ENCODE assay signal across 27 cellular contexts in genomic region chr2:51534176-51534575, GRCh38.
"Had no signal": no experiment of that assay in that cellular context is flagged by ENCODE, and none has a peak within 500 bp of the region (broad histone marks: within the 10 kb centered on the region; RNA-seq: fewer than 3 reads in every experiment).

No MANE protein-coding gene starts in this region.

- H3K4me3 ChIP-seq: gastroesophageal sphincter, heart left ventricle, right atrium auricular region, smooth muscle cell, tibial nerve had no signal

- H3K4me3 Mint-ChIP-seq: activated CD4-positive, alpha-beta memory T cell treated with anti-CD3 and anti-CD28 coated beads for 36 hours; activated CD4-positive, alpha-beta T cell treated with anti-CD3 and anti-CD28 coated beads, Interleukin-2, amount 10 ng/mL, durations not matched to agents 24 days and 14 days; activated T-cell treated with anti-CD3 and anti-CD28 coated beads, Interleukin-2, amount 50 U/mL, for 24 hours; immature natural killer cell; naive thymus-derived CD8-positive, alpha-beta T cell; neural crest cell; stimulated activated memory B cell treated with anti-CD40 and anti-IgM and Interleukin-4, amounts not matched to agents 10 μg/mL and 1 μg/mL and 100 μg/mL, for 72 hours had no signal

- H3K27me3 ChIP-seq: gastroesophageal sphincter, heart left ventricle, right atrium auricular region, tibial nerve had no signal

- H3K27ac ChIP-seq: gastroesophageal sphincter, heart left ventricle, parathyroid adenoma, right atrium auricular region, tibial nerve had no signal

- H3K4me1 Mint-ChIP-seq: activated CD4-positive, alpha-beta T cell treated with anti-CD3 and anti-CD28 coated beads, Interleukin-2, amount 10 ng/mL, durations not matched to agents 24 days and 14 days; immature natural killer cell; naive thymus-derived CD8-positive, alpha-beta T cell; neural crest cell; stimulated activated memory B cell treated with anti-CD40 and anti-IgM and Interleukin-4, amounts not matched to agents 10 μg/mL and 1 μg/mL and 100 μg/mL, for 72 hours had no signal

- H3K4me2 ChIP-seq: smooth muscle cell had no signal

- H2AFZ ChIP-seq: parathyroid adenoma had no signal

- H3K36me3 ChIP-seq: gastroesophageal sphincter, heart left ventricle, right atrium auricular region, tibial nerve had no signal

- H3K36me3 Mint-ChIP-seq: activated CD4-positive, alpha-beta memory T cell treated with anti-CD3 and anti-CD28 coated beads for 36 hours; immature natural killer cell; stimulated activated memory B cell treated with anti-CD40 and anti-IgM and Interleukin-4, amounts not matched to agents 10 μg/mL and 1 μg/mL and 100 μg/mL, for 72 hours had no signal

- H3K27me3 Mint-ChIP-seq: activated CD4-positive, alpha-beta memory T cell treated with anti-CD3 and anti-CD28 coated beads for 36 hours; activated CD4-positive, alpha-beta T cell treated with anti-CD3 and anti-CD28 coated beads, Interleukin-2, amount 10 ng/mL, durations not matched to agents 24 days and 14 days; activated T-cell treated with anti-CD3 and anti-CD28 coated beads, Interleukin-2, amount 50 U/mL, for 24 hours; naive thymus-derived CD8-positive, alpha-beta T cell; stimulated activated memory B cell treated with anti-CD40 and anti-IgM and Interleukin-4, amounts not matched to agents 10 μg/mL and 1 μg/mL and 100 μg/mL, for 72 hours had no signal

- H3K79me2 ChIP-seq: parathyroid adenoma had no signal

- H3K9ac ChIP-seq: parathyroid adenoma had no signal

- ATAC-seq: gastroesophageal sphincter; heart left ventricle; left colon; naive thymus-derived CD8-positive, alpha-beta T cell; stimulated activated memory B cell treated with anti-CD40 and anti-IgM and Interleukin-4, amounts not matched to agents 10 μg/mL and 1 μg/mL and 100 μg/mL, for 72 hours had no signal

- H3K27ac Mint-ChIP-seq: activated CD4-positive, alpha-beta memory T cell treated with anti-CD3 and anti-CD28 coated beads for 36 hours; activated CD4-positive, alpha-beta T cell treated with anti-CD3 and anti-CD28 coated beads, Interleukin-2, amount 10 ng/mL, durations not matched to agents 24 days and 14 days; activated T-cell treated with anti-CD3 and anti-CD28 coated beads, Interleukin-2, amount 50 U/mL, for 24 hours; immature natural killer cell; naive thymus-derived CD8-positive, alpha-beta T cell; stimulated activated memory B cell treated with anti-CD40 and anti-IgM and Interleukin-4, amounts not matched to agents 10 μg/mL and 1 μg/mL and 100 μg/mL, for 72 hours had no signal

- H3K4me1 ChIP-seq: gastroesophageal sphincter, heart left ventricle, parathyroid adenoma, right atrium auricular region, tibial nerve had no signal

- DNase-seq: activated CD4-positive, alpha-beta memory T cell treated with anti-CD3 and anti-CD28 coated beads for 36 hours; activated CD4-positive, alpha-beta T cell treated with anti-CD3 and anti-CD28 coated beads, Interleukin-2, amount 10 ng/mL, durations not matched to agents 24 days and 14 days; activated CD4-positive, CD25-positive, alpha-beta regulatory T cell treated with anti-CD3 and anti-CD28 coated beads, Interleukin-2, amount 50 U/mL, for 72 hours; activated CD8-positive, alpha-beta memory T cell treated with anti-CD3 and anti-CD28 coated beads, Interleukin-2, amount 50 U/mL, for 48 hours; activated gamma-delta T cell; activated naive CD4-positive, alpha-beta T cell treated with anti-CD3 and anti-CD28 coated beads, Interleukin-2, amount 50 U/mL, for 16 hours; activated T-cell treated with anti-CD3 and anti-CD28 coated beads, Interleukin-2, amount 50 U/mL, for 24 hours; amygdala; caudate nucleus; heart left ventricle; hypothalamus; immature natural killer cell; kidney; left colon; naive thymus-derived CD8-positive, alpha-beta T cell; nucleus accumbens; stimulated activated CD4-positive, alpha-beta T cell treated with anti-CD3 and anti-CD28 coated beads, Interleukin-1b, Interleukin-23, amount 100 ng/mL, for 48 hours; stimulated activated CD4-positive, alpha-beta T cell treated with anti-CD3 and anti-CD28 coated beads, Interleukin-4, amount 100 ng/mL, for 4 hours; stimulated activated CD8-positive, alpha-beta memory T cell treated with anti-CD3 and anti-CD28 coated beads, Interleukin-4, amount 100 ng/mL, for 48 hours; T1000 had no signal
